ENCODE assay signal across 1 cellular context in the genomic region with DNA sequence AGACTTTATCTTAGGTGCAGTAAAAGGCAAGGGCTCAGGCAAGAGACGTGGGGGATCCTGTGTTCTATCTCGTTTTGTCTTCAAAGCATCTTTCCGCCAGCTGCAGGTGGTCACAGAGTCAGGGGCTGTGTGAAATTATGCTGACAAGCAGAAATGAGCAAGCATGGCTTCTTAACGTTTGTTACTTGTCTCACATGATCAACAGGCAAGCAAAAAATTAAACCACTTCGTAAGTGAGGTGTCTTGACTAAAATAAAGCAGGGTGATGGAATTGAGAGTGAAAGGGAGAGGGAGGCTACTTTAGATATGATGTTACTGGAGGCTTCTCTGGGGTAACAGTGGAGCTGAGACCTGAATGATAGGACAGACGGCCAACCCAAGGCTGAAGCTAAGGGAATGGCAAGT.
TF ChIP-seq lines count a peak whose summit lies in the region.

No MANE protein-coding gene starts in this region.

TF ChIP-seq in HCT116, 20 proteins besides CTCF, POLR2A, EP300 and RAD21 (continued from another document):
- TF ChIP-seq ZNF274 (IDR thresholded peaks at IDR 0.05; ENCODE audit: low read depth, low read length) (no peak), EZH2phosphoT487 (IDR thresholded peaks at IDR 0.05; ENCODE audit: borderline replicate concordance) (no peak), SP1 (IDR thresholded peaks at IDR 0.05; ENCODE audit: low read depth) (no peak), CEBPB (IDR thresholded peaks at IDR 0.05; ENCODE audit: low read depth) (no peak), FOSL1 (IDR thresholded peaks at IDR 0.05; ENCODE audit: low read depth) (no peak), EZH2 (IDR thresholded peaks at IDR 0.05) (no peak), POLR2AphosphoS5 (IDR thresholded peaks at IDR 0.05; ENCODE audit: low read depth, low read length) (no peak), YY1 (IDR thresholded peaks at IDR 0.05; ENCODE audit: extremely low read depth, insufficient replicate concordance, low read depth, low read length) (no peak), ZFX (IDR thresholded peaks at IDR 0.05) (no peak), TCF7L2 (IDR thresholded peaks at IDR 0.05; ENCODE audit: borderline replicate concordance, extremely low read depth, insufficient read depth, insufficient read length) (no peak), SRF (IDR thresholded peaks at IDR 0.05; ENCODE audit: low read depth) (no peak), ELF1 (IDR thresholded peaks at IDR 0.05; ENCODE audit: borderline replicate concordance, low read depth) (no peak), JUND (IDR thresholded peaks at IDR 0.05) (no peak), EGR1 (IDR thresholded peaks at IDR 0.05; ENCODE audit: low read depth) (no peak)
- TF ChIP-seq, protein P1, sequence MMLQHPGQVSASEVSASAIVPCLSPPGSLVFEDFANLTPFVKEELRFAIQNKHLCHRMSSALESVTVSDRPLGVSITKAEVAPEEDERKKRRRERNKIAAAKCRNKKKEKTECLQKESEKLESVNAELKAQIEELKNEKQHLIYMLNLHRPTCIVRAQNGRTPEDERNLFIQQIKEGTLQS (IDR thresholded peaks at IDR 0.05), result no peak
- TF ChIP-seq, protein P2, sequence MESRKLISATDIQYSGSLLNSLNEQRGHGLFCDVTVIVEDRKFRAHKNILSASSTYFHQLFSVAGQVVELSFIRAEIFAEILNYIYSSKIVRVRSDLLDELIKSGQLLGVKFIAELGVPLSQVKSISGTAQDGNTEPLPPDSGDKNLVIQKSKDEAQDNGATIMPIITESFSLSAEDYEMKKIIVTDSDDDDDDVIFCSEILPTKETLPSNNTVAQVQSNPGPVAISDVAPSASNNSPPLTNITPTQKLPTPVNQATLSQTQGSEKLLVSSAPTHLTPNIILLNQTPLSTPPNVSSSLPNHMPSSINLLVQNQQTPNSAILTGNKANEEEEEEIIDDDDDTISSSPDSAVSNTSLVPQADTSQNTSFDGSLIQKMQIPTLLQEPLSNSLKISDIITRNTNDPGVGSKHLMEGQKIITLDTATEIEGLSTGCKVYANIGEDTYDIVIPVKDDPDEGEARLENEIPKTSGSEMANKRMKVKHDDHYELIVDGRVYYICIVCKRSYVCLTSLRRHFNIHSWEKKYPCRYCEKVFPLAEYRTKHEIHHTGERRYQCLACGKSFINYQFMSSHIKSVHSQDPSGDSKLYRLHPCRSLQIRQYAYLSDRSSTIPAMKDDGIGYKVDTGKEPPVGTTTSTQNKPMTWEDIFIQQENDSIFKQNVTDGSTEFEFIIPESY (IDR thresholded peaks at IDR 0.05; ENCODE audit: extremely low read depth, insufficient replicate concordance, low read length), result no peak
- TF ChIP-seq, protein P3, sequence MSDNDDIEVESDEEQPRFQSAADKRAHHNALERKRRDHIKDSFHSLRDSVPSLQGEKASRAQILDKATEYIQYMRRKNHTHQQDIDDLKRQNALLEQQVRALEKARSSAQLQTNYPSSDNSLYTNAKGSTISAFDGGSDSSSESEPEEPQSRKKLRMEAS (IDR thresholded peaks at IDR 0.05), result no peak
